Comparison of ENCODE assay signal across 8 cellular contexts in genomic region chr4:158172196-158172557, GRCh38. TPM values are rescaled to one million over a fixed set of nuclear protein-coding genes. Genes with fewer than 3 reads are reported as not detected.
DNase-seq lines count a peak whose midpoint lies in the region; ATAC-seq and TF ChIP-seq lines count a peak whose summit lies in the region.

No MANE protein-coding gene starts in this region.

- no peaks in the 10 kb centered on the region for H3K27me3 ChIP-seq in HAP-1 (ENCODE audit: low read depth)
- H3K27me3 ChIP-seq in adipocyte (replicated peaks; ENCODE audit: control insufficient read depth, insufficient read depth, low read length): no peaks in the 10 kb centered on the region
- H3K27me3 ChIP-seq in hepatocyte: no peaks in the 10 kb centered on the region
- H3K27me3 ChIP-seq in spleen (replicated peaks in 1 of 7): peaks cover 0 to 29% (median 11%) of the 10 kb centered on the region in 7 donors

- no peak for ATAC-seq in GM19455 (IDR thresholded peaks at IDR 0.05; ENCODE audit: unreplicated experiment)

- no peaks in the 10 kb centered on the region for H3K9me2 ChIP-seq in hepatocyte (replicated peaks; ENCODE audit: insufficient read depth)

- H4K20me1 ChIP-seq in hepatocyte (ENCODE audit: insufficient read depth, poor library complexity, severe bottlenecking): no peaks in the 10 kb centered on the region

- peaks cover 11% of the 10 kb centered on the region for H3K36me3 ChIP-seq in HAP-1 (replicated peaks)
- H3K36me3 ChIP-seq in adipocyte (ENCODE audit: control insufficient read depth, insufficient read depth, low read length, severe bottlenecking): no peaks in the 10 kb centered on the region
- H3K36me3 ChIP-seq in hepatocyte (replicated peaks; ENCODE audit: insufficient read depth, low read depth): no peaks in the 10 kb centered on the region
- no peaks in the 10 kb centered on the region for H3K36me3 ChIP-seq in spleen

- H3K9ac ChIP-seq in adipocyte (ENCODE audit: low read length): peak overlapping the region; percentile 89

- 4% methylated on average over 2 of the region's 2 CpGs for WGBS in hepatocyte (ENCODE audit: low lambda C conversion rate, missing lambda C conversion rate)
- 1 to 6% (median 3%) methylated on average over 2 of the region's 2 CpGs for WGBS in spleen, 5 donors

- H3K4me2 ChIP-seq in hepatocyte: peak overlapping the region; percentile 66

- no peak for TF ChIP-seq POLR2A in spleen (IDR thresholded peaks at IDR 0.05)

- peak overlapping the region; percentile 87 for H3K27ac ChIP-seq in hepatocyte
- peak overlapping the region; percentile 8 to 79 (median 52) for H3K27ac ChIP-seq in spleen

- intact Hi-C loops in spleen (cut with DNase I; ENCODE audit: low total_unique reads): loop anchor here (10.0 kb wide), 1 partner anchor 177 kb away; no protein-coding TSS in a partner anchor

- no peak for TF ChIP-seq CTCF in hepatocyte (IDR thresholded peaks at IDR 0.05; ENCODE audit: poor library complexity)
- no peak for TF ChIP-seq CTCF in spleen (IDR thresholded peaks at IDR 0.05 in 8 of 11, conservative IDR thresholded peaks at IDR 0.05 in 3 of 11)

- H3K79me2 ChIP-seq in hepatocyte: peaks cover 65% of the 10 kb centered on the region

- H2AFZ ChIP-seq in hepatocyte: peak overlapping the region; percentile 9

- in situ Hi-C loops in HAP-1 (cut with MboI; ENCODE audit: low sequenced_read_pairs): no loop called here

- DNase-seq in HAP-1 (ENCODE audit: low spot score in 2 of 2) (peak; percentile 28 to 72), adipocyte (ENCODE audit: low read depth) (peak; percentile 48), hepatocyte (ENCODE audit: low spot score) (no peak), spleen (no peak), NCI-H345 (lab: John Stamatoyannopoulos, UW) (no peak), anterior cingulate cortex (lab: John Stamatoyannopoulos, UW) (no peak), HT-29 (ENCODE audit: low spot score) (no peak)

- H3K4me1 ChIP-seq in HAP-1: peaks cover 35% of the 10 kb centered on the region
- H3K4me1 ChIP-seq in adipocyte (ENCODE audit: control insufficient read depth, insufficient read depth, low read length): peaks cover 39% of the 10 kb centered on the region
- peaks cover 29% of the 10 kb centered on the region for H3K4me1 ChIP-seq in hepatocyte (ENCODE audit: insufficient read depth)
- peaks cover 0 to 62% (median 12%) of the 10 kb centered on the region in 6 donors for H3K4me1 ChIP-seq in spleen

- no peaks in the 10 kb centered on the region for H3K9me3 ChIP-seq in HAP-1
- H3K9me3 ChIP-seq in adipocyte (ENCODE audit: control insufficient read depth, low read length): no peaks in the 10 kb centered on the region
- no peaks in the 10 kb centered on the region for H3K9me3 ChIP-seq in hepatocyte (ENCODE audit: low read depth)
- no peaks in the 10 kb centered on the region for H3K9me3 ChIP-seq in spleen

- H3K4me3 ChIP-seq in HAP-1 (peak overlapping the region; percentile 52), adipocyte (ENCODE audit: low read length) (peak overlapping the region; percentile 90), hepatocyte (peak overlapping the region; percentile 30), spleen (peak overlapping the region in 7 of 8 donors; percentile 0 to 69 (median 44))

RNA-seq across cellular contexts. Expression of gene GASK1B, which starts 0.6 kb away (rescaled TPM):
- total RNA-seq in hepatocyte (88.8 and 89.8 TPM in 2 replicates), spleen (10 to 100 TPM; 22.0 to 51.3 (median 33.1) TPM)
- polyA plus RNA-seq in hepatocyte (27.2 and 30.9 TPM in 2 replicates), spleen (1 to 10 TPM; 2.9 to 5.3 (median 3.0) TPM)
- total RNA-seq in HT-29 (2014; rRNA removed; shearing (Covaris generic)): 16.1 TPM in 2 replicates

RNA-seq across cellular contexts. Expression of gene TMEM144, which starts 38.1 kb away (rescaled TPM):
- total RNA-seq in hepatocyte (58.9 and 68.5 TPM in 2 replicates), spleen (10 to 100 TPM in 2 of 7 donors, 1 to 10 TPM in 5; 3.5 to 21.3 (median 7.9) TPM)
- polyA plus RNA-seq in hepatocyte (17.5 and 18.4 TPM in 2 replicates), spleen (1 to 10 TPM in 2 of 3 donors, under 1 TPM in 1; 0.56 to 1.9 (median 1.5) TPM)
- 2.4 and 4.6 TPM in 2 replicates for total RNA-seq in HT-29 (2014; rRNA removed; shearing (Covaris generic))

Comparison
In these comparisons a context has a peak if more than half of its experiments do, and no peak if none do; other contexts are left out.
1. DNase-seq: peak in HAP-1 (2 of 2) and adipocyte (single experiment); none in hepatocyte (single experiment), spleen (single experiment), NCI-H345 (single experiment), anterior cingulate cortex (0 of 58) and HT-29 (single experiment).
2. H3K4me3 ChIP-seq: peak in every context shown above with its lines; median percentile 90 in adipocyte; 52 in HAP-1; 44 in spleen; 30 in hepatocyte.